In the genomic region with DNA sequence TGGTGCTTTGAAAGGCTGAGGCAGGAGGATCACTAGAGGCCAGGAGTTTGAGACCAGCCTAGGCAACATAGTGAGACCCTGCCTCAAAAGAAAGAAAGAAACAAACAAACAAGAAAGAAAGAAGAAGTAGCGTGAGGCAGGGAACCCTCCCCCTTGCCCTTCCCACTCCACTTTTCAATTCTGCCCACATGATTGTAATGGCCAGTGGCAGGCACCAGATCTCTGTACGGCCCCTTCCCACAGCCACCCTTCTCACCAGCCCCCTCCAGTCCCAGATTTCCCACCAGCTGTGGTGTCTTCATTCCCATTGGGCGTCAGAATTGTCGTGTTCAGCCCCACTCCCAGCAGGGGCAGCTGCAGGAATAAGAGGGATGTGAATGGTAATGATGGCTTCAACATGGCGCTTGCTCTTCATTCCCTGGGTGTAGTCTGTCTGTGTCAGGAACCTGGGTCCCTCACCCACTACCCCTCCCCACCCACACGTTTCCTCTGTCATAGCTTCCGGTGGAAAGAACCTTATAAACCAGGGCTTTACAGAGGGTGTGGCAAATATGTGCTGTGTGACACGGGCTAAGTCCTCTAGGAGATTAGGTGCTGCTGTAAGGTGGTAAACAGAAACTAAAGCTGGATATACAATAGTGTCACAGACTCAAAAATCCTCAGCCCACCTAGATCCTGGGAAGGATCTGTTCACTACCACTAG, we compare ENCODE assay signal across 9 cellular contexts. TPM values are rescaled to one million over a fixed set of nuclear protein-coding genes. Genes with fewer than 3 reads are reported as not detected.
A peak's percentile ranks its signal among the peaks of the same experiment; 100 is the strongest.
DNase-seq lines count a peak whose midpoint lies in the region; ATAC-seq and TF ChIP-seq lines count a peak whose summit lies in the region.
"Had no signal": no experiment of that assay in that cellular context is flagged by ENCODE, and none has a peak within 500 bp of the region (broad histone marks: within the 10 kb centered on the region; RNA-seq: fewer than 3 reads in every experiment).

Gene IL2RG, minus strand, starts transcription at position 437 of the 703 bp plus-strand sequence. Its CDS starts 38 bp downstream, at position 399.

- H3K36me3 Mint-ChIP-seq in HFFc6 (ENCODE audit: low read depth), result no peaks in the 10 kb centered on the region

- peaks cover 16% of the 10 kb centered on the region for H3K27me3 Mint-ChIP-seq in HFFc6 (ENCODE audit: insufficient read depth)

- DNase-seq in RPMI8226 (peak; percentile 23), NCI-H2196 treated with DMSO at 0.1 percent for 48 hours (lab: John Stamatoyannopoulos, UW; ENCODE audit: unreplicated experiment) (no peak), HFFc6 (no peak), SHP77 treated with DMSO at 0.1 percent for 48 hours (lab: John Stamatoyannopoulos, UW) (no peak)
- DNase-seq in activated naive CD4-positive, alpha-beta T cell treated with Interleukin-2 at 50 U/mL for 16 hours, result peak; percentile 76
- DNase-seq in stimulated activated CD4-positive, alpha-beta T cell treated with anti-CD3 and anti-CD28 coated beads, Interleukin-1b, Interleukin-23, amount 100 ng/mL, for 24 hours (ENCODE audit: low read depth in 4 of 4, low spot score in 1 of 4), result peak; percentile 30 to 61 (median 48)

- no peaks in the 10 kb centered on the region for H3K9me3 Mint-ChIP-seq in HFFc6

- H3K4me3 Mint-ChIP-seq in HFFc6, result no peak within 1 kb of the TSS; the same call in 1 of the 2 replicates

- H3K27ac Mint-ChIP-seq in HFFc6, result no peak within 1 kb of the TSS

- TF ChIP-seq CTCF in HFFc6 (IDR thresholded peaks at IDR 0.05), result no peak

- ATAC-seq in GM18499 (IDR thresholded peaks at IDR 0.05; ENCODE audit: insufficient read depth, unreplicated experiment) (peak; percentile 63), HG02798 (IDR thresholded peaks at IDR 0.05; ENCODE audit: poor library complexity, unreplicated experiment) (peak; percentile 95)

- no peaks in the 10 kb centered on the region; the same call in 1 of the 2 replicates for H3K4me1 Mint-ChIP-seq in HFFc6 (ENCODE audit: low read depth)

RNA-seq across cellular contexts. Expression of gene IL2RG, which starts in this region (rescaled TPM):
- total RNA-seq in HFFc6 (2021; fragmentation: NEBNext Ultra II Directional; extraction: Animal tissue kit (Norgen Biotek cat#: 25700)), result under 1 TPM in 2 of 6 experiments, not detected in 4; 0.37 to 0.43 TPM
- total RNA-seq: HT1080 had no signal

Comparison
In these comparisons a context has a peak if more than half of its experiments do, and no peak if none do; other contexts are left out.
1. DNase-seq: peak in RPMI8226 (single experiment), activated naive CD4-positive, alpha-beta T cell treated with Interleukin-2 at 50 U/mL for 16 hours (single experiment) and stimulated activated CD4-positive, alpha-beta T cell treated with anti-CD3 and anti-CD28 coated beads, Interleukin-1b, Interleukin-23, amount 100 ng/mL, for 24 hours (4 of 4); none in NCI-H2196 treated with DMSO at 0.1 percent for 48 hours (single experiment), HFFc6 (single experiment) and SHP77 treated with DMSO at 0.1 percent for 48 hours (single experiment).